15 cellular contexts compared by ENCODE assay signal in the genomic region with DNA sequence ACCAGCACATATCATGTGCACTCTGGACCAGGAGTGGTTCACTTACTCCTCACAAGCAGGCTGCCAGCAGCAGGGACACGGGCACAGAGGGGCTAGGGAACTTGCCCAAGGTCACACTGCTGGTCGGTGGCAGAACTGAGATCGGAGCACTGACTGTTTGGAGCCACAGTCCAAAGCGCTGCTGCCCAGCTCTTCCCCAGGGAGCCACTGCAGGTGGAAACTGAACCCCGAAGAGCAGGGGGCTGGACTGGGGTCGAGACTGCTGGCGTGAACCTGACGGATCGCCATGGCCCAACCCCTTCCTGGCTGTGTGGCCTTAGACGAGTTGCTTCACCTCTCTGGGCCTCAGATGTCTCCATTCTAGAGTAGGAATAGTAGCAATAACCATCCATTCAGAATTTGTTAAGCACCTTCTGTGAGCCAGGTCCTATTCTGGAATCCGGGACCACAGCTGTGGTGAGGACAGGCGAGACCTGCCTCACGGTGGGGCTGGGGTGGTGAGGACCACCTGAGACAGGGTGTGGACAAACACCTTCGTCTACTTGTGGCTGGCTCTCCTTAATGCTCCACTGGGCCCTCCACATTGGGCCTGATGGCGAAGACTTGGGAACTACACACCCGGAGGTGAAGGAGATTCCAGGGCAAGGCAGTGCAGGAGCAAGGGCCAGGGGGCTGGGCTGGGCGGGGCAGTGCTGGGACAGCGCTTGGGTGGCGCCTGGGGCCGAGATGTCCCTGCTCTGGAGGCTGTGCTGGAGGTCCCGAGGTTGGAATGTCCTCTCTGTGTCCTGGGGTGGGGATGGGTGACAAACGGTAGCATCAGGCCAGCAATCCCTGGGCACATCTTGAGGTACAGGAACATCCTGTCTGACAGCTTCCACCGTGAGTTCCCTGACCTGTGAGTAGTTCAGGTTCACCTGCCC. TPM values are rescaled to one million over a fixed set of nuclear protein-coding genes. Genes with fewer than 3 reads are reported as not detected.
DNase-seq lines count a peak whose midpoint lies in the region; ATAC-seq and TF ChIP-seq lines count a peak whose summit lies in the region.
"Had no signal": no experiment of that assay in that cellular context is flagged by ENCODE, and none has a peak within 500 bp of the region (broad histone marks: within the 10 kb centered on the region; RNA-seq: fewer than 3 reads in every experiment).

No MANE protein-coding gene starts in this region.

- H3K4me1 ChIP-seq in transverse colon (peaks cover 32 to 76% (median 60%) of the 10 kb centered on the region in 4 donors), foreskin keratinocyte (no peaks in the 10 kb centered on the region)
- no peaks in the 10 kb centered on the region for H3K4me1 ChIP-seq in effector memory CD4-positive, alpha-beta T cell (ENCODE audit: control insufficient read depth, insufficient read depth, low read length, poor library complexity, severe bottlenecking)

- peak overlapping the region; percentile 61 for H3K4me3 Mint-ChIP-seq in activated T-cell treated with anti-CD3 and anti-CD28 coated beads, Interleukin-2, amount 50 U/mL, for 4 hours
- peak overlapping the region in 1 of 2 donors; percentile 76 for H3K4me3 Mint-ChIP-seq in activated T-cell treated with anti-CD3 and anti-CD28 coated beads, Interleukin-2, amount 50 U/mL, for 72 hours
- H3K4me3 Mint-ChIP-seq in WTC11: no peak overlapping the region
- H3K4me3 Mint-ChIP-seq: neural progenitor cell had no signal

- no peaks in the 10 kb centered on the region for H3K9me3 Mint-ChIP-seq in activated T-cell treated with anti-CD3 and anti-CD28 coated beads, Interleukin-2, amount 50 U/mL, for 4 hours
- H3K9me3 Mint-ChIP-seq in activated T-cell treated with anti-CD3 and anti-CD28 coated beads, Interleukin-2, amount 50 U/mL, for 72 hours: no peaks in the 10 kb centered on the region
- no peaks in the 10 kb centered on the region for H3K9me3 Mint-ChIP-seq in WTC11
- H3K9me3 Mint-ChIP-seq: neural progenitor cell had no signal

- H3K9me3 ChIP-seq in transverse colon: no peaks in the 10 kb centered on the region
- H3K9me3 ChIP-seq in effector memory CD4-positive, alpha-beta T cell (ENCODE audit: control insufficient read depth, low read length): no peaks in the 10 kb centered on the region
- H3K9me3 ChIP-seq: SK-N-SH had no signal

- 71 to 76% methylated on average over 1 to 23 of the region's 23 CpGs for WGBS in transverse colon (ENCODE audit: low coverage in 1 of 2), 2 donors

- peaks cover 11% of the 10 kb centered on the region for H3K4me1 Mint-ChIP-seq in activated T-cell treated with anti-CD3 and anti-CD28 coated beads, Interleukin-2, amount 50 U/mL, for 4 hours (ENCODE audit: low read depth)
- H3K4me1 Mint-ChIP-seq in activated T-cell treated with anti-CD3 and anti-CD28 coated beads, Interleukin-2, amount 50 U/mL, for 72 hours (ENCODE audit: low read depth): peaks cover 8% of the 10 kb centered on the region
- H3K4me1 Mint-ChIP-seq in WTC11: 0 out of 2 replicates have a peak, but pooled peaks cover 4% of the 10 kb centered on the region

- CTCF ChIA-PET in WTC11 (lab: Charles Lee): interaction anchor here (1.0 kb wide), 2 partner anchors 123 to 293 kb away, joined by 3 to 5 read pairs; partner anchors contain the start of gene TADA2B

- no peak for ATAC-seq in activated T-cell treated with anti-CD3 and anti-CD28 coated beads, Interleukin-2, amount 50 U/mL, for 4 hours
- no peak for ATAC-seq in activated T-cell treated with anti-CD3 and anti-CD28 coated beads, Interleukin-2, amount 50 U/mL, for 72 hours (replicated peaks in 1 of 2)
- ATAC-seq in WTC11: no peak
- peak; percentile 1 for ATAC-seq in left colon
- no peak for ATAC-seq in foreskin keratinocyte

- in situ Hi-C loops in transverse colon (cut with MboI; ENCODE audit: low pct_ligation_motif_present in 1 of 4, low pct_unique_long_range_greater_than_20kb in 1 of 4, low sequenced_read_pairs in 3 of 4): no loop called here

- H3K36me3 Mint-ChIP-seq in activated T-cell treated with anti-CD3 and anti-CD28 coated beads, Interleukin-2, amount 50 U/mL, for 4 hours (ENCODE audit: insufficient read depth): no peaks in the 10 kb centered on the region
- no peaks in the 10 kb centered on the region for H3K36me3 Mint-ChIP-seq in activated T-cell treated with anti-CD3 and anti-CD28 coated beads, Interleukin-2, amount 50 U/mL, for 72 hours (ENCODE audit: insufficient read depth in 2 of 2)
- no peaks in the 10 kb centered on the region for H3K36me3 Mint-ChIP-seq in WTC11
- H3K36me3 Mint-ChIP-seq: neural progenitor cell had no signal

- H3K36me3 ChIP-seq in transverse colon: no peaks in the 10 kb centered on the region
- no peaks in the 10 kb centered on the region for H3K36me3 ChIP-seq in effector memory CD4-positive, alpha-beta T cell (ENCODE audit: control insufficient read depth, insufficient read depth, low read length)
- H3K36me3 ChIP-seq: neural progenitor cell had no signal

- no peak for TF ChIP-seq POLR2A in transverse colon (IDR thresholded peaks at IDR 0.05)

- intact Hi-C loops in left colon (cut with DNase I, micrococcal nuclease): no loop called here
- intact Hi-C loops in transverse colon (cut with DNase I; ENCODE audit: low total_unique reads): no loop called here

- H3K27me3 ChIP-seq in transverse colon: no peaks in the 10 kb centered on the region
- peaks cover 14% of the 10 kb centered on the region for H3K27me3 ChIP-seq in foreskin keratinocyte
- no peaks in the 10 kb centered on the region for H3K27me3 ChIP-seq in effector memory CD4-positive, alpha-beta T cell (replicated peaks; ENCODE audit: control insufficient read depth, insufficient read depth, low read length, poor library complexity, severe bottlenecking)
- H3K27me3 ChIP-seq: neural progenitor cell had no signal

- POLR2A ChIA-PET in WTC11 (lab: Charles Lee): no interaction called here

- DNase-seq in activated T-cell treated with anti-CD3 and anti-CD28 coated beads, Interleukin-2, amount 50 U/mL, for 4 hours: no peak
- DNase-seq in activated T-cell treated with anti-CD3 and anti-CD28 coated beads, Interleukin-2, amount 50 U/mL, for 72 hours: no peak
- DNase-seq in WTC11 (ENCODE audit: low spot score): no peak
- peak; percentile 56 to 75 for DNase-seq in left colon
- DNase-seq in transverse colon: peak; percentile 69
- DNase-seq in HuH-7.5 (ENCODE audit: low spot score): no peak
- DNase-seq in foreskin keratinocyte: no peak
- DNase-seq in effector memory CD4-positive, alpha-beta T cell: no peak
- DNase-seq: activated CD4-positive, CD25-positive, alpha-beta regulatory T cell; activated T-cell treated with anti-CD3 and anti-CD28 coated beads, Interleukin-2, amount 50 U/mL, for 1 hour; kidney glomerular epithelial cell had no signal

- TF ChIP-seq CTCF in WTC11 (IDR thresholded peaks at IDR 0.05): no peak
- TF ChIP-seq CTCF in transverse colon (IDR thresholded peaks at IDR 0.05): no peak
- TF ChIP-seq CTCF in foreskin keratinocyte (conservative IDR thresholded peaks at IDR 0.05): no peak

- no peak overlapping the region for H3K27ac Mint-ChIP-seq in activated T-cell treated with anti-CD3 and anti-CD28 coated beads, Interleukin-2, amount 50 U/mL, for 72 hours
- H3K27ac Mint-ChIP-seq in WTC11: peak overlapping the region; percentile 82

- H3K27me3 Mint-ChIP-seq in activated T-cell treated with anti-CD3 and anti-CD28 coated beads, Interleukin-2, amount 50 U/mL, for 4 hours (ENCODE audit: low read depth): peaks cover 2% of the 10 kb centered on the region
- no peaks in the 10 kb centered on the region for H3K27me3 Mint-ChIP-seq in activated T-cell treated with anti-CD3 and anti-CD28 coated beads, Interleukin-2, amount 50 U/mL, for 72 hours (ENCODE audit: low read depth)
- H3K27me3 Mint-ChIP-seq in WTC11 (ENCODE audit: low read depth): no peaks in the 10 kb centered on the region; the same call in 1 of the 2 replicates

- H3K27ac ChIP-seq in transverse colon (peak overlapping the region; percentile 82 to 89 (median 86)), foreskin keratinocyte (no peak overlapping the region)
- no peak overlapping the region for H3K27ac ChIP-seq in effector memory CD4-positive, alpha-beta T cell (ENCODE audit: insufficient read depth, low read length, poor library complexity, severe bottlenecking)
- H3K27ac ChIP-seq: neural progenitor cell had no signal

- no peak overlapping the region for H3K4me3 ChIP-seq in transverse colon
- no peak overlapping the region for H3K4me3 ChIP-seq in effector memory CD4-positive, alpha-beta T cell (ENCODE audit: insufficient read depth, low read depth, low read length, poor library complexity, severe bottlenecking)
- H3K4me3 ChIP-seq: neural progenitor cell had no signal

- TF ChIP-seq EP300 in transverse colon (IDR thresholded peaks at IDR 0.05; ENCODE audit: low read depth): peak; percentile 78

RNA-seq across cellular contexts. Expression of gene KIAA0232, which starts 32.0 kb away (rescaled TPM):
- 10 to 100 TPM; 14.5 to 20.0 (median 18.9) TPM for total RNA-seq in activated T-cell treated with anti-CD3 and anti-CD28 coated beads, Interleukin-2, amount 50 U/mL, for 4 hours
- total RNA-seq in activated T-cell treated with anti-CD3 and anti-CD28 coated beads, Interleukin-2, amount 50 U/mL, for 72 hours: 10 to 100 TPM; 16.8 to 19.5 TPM
- total RNA-seq in WTC11 (2021): 18.5 to 23.2 TPM (median 21.0 TPM) in 3 replicates
- total RNA-seq in left colon: 10 to 100 TPM; 40.7 to 49.4 TPM
- 10 to 100 TPM; 17.9 to 83.4 (median 43.0) TPM for total RNA-seq in transverse colon
- 10.1 and 10.5 TPM in 2 replicates for total RNA-seq in foreskin keratinocyte
- polyA plus RNA-seq in foreskin keratinocyte: 2.1 and 2.2 TPM in 2 replicates

RNA-seq across cellular contexts. Expression of gene BLOC1S4, which starts 34.6 kb away (rescaled TPM):
- 10 to 100 TPM; 24.4 to 27.4 (median 26.0) TPM for total RNA-seq in activated T-cell treated with anti-CD3 and anti-CD28 coated beads, Interleukin-2, amount 50 U/mL, for 4 hours
- 10 to 100 TPM; 14.1 to 14.6 TPM for total RNA-seq in activated T-cell treated with anti-CD3 and anti-CD28 coated beads, Interleukin-2, amount 50 U/mL, for 72 hours
- total RNA-seq in WTC11 (2021) (21.4 to 23.4 TPM (median 21.9 TPM) in 3 replicates), left colon (10 to 100 TPM; 13.3 to 15.0 TPM), transverse colon (10 to 100 TPM in 3 of 4 donors, under 1 TPM in 1; 1.00 to 18.8 (median 12.4) TPM), foreskin keratinocyte (7.8 and 8.5 TPM in 2 replicates)
- 11.5 and 12.4 TPM in 2 replicates for polyA plus RNA-seq in foreskin keratinocyte

RNA-seq across cellular contexts. Expression of gene MRFAP1L1, which starts 40.9 kb away (rescaled TPM):
- 10 to 100 TPM; 47.0 to 53.2 (median 52.4) TPM for total RNA-seq in activated T-cell treated with anti-CD3 and anti-CD28 coated beads, Interleukin-2, amount 50 U/mL, for 4 hours
- 10 to 100 TPM; 53.3 to 57.7 TPM for total RNA-seq in activated T-cell treated with anti-CD3 and anti-CD28 coated beads, Interleukin-2, amount 50 U/mL, for 72 hours
- total RNA-seq in WTC11 (2021): 52.0 to 56.9 TPM (median 54.4 TPM) in 3 replicates
- total RNA-seq in left colon: 10 to 100 TPM; 27.1 to 33.7 TPM
- total RNA-seq in transverse colon: 10 to 100 TPM; 18.3 to 51.0 (median 30.3) TPM
- 48.2 and 53.9 TPM in 2 replicates for total RNA-seq in foreskin keratinocyte
- polyA plus RNA-seq in foreskin keratinocyte: 45.3 and 49.5 TPM in 2 replicates

RNA-seq across cellular contexts. Expression of gene S100P, which starts 56.9 kb away (rescaled TPM):
- total RNA-seq in activated T-cell treated with anti-CD3 and anti-CD28 coated beads, Interleukin-2, amount 50 U/mL, for 4 hours: 1 to 10 TPM in 2 of 3 donors, not detected in 1; 1.3 to 2.8 TPM
- 10 to 100 TPM; 18.0 to 84.6 TPM for total RNA-seq in activated T-cell treated with anti-CD3 and anti-CD28 coated beads, Interleukin-2, amount 50 U/mL, for 72 hours
- total RNA-seq in WTC11 (2021) (0.55 TPM in 1 of 3 replicates, not detected in the others), left colon (100 to 1,000 TPM; 136 to 390 TPM), transverse colon (1 to 10 TPM in 2 of 4 donors, not detected in 2; 7.5 to 7.8 TPM), foreskin keratinocyte (1.1 TPM in 1 of 2 replicates, not detected in the other)
- 0.27 TPM in 1 of 2 replicates, not detected in the other for polyA plus RNA-seq in foreskin keratinocyte
- total RNA-seq: glomerular endothelial cell, HT1080 had no signal
- polyA plus RNA-seq: SK-N-SH had no signal

Comparison
In these comparisons a context has a peak if more than half of its experiments do, and no peak if none do; other contexts are left out.
1. DNase-seq: peak in left colon (2 of 2) and transverse colon (single experiment); none in activated T-cell treated with anti-CD3 and anti-CD28 coated beads, Interleukin-2, amount 50 U/mL, for 4 hours (single experiment), activated T-cell treated with anti-CD3 and anti-CD28 coated beads, Interleukin-2, amount 50 U/mL, for 72 hours (0 of 2), WTC11 (single experiment), HuH-7.5 (single experiment), foreskin keratinocyte (0 of 2) and effector memory CD4-positive, alpha-beta T cell (0 of 3).
2. H3K27ac ChIP-seq: peak in transverse colon (4 of 4); none in foreskin keratinocyte (single experiment) and effector memory CD4-positive, alpha-beta T cell (single experiment).